Comparison of ENCODE assay signal across 27 cellular contexts in the genomic region with DNA sequence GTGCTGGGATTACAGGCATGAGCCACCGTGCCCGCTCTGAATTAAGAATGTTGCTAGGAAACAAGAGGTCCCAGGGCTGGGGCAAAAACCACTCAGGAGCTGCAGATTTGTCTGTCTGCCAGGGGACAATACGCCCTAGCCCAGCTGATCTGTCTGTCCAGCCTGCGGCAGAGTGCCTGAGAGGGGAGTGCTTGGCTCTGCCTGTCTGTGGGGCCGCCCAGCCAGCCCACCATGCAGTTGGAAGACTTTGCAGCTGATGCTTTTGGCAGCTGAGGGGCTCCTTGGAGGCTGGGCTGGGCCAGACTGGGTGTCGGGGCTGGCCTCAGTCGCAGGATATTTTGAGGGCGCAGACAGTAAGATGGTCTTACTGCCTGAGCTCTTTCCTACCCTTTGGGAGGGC. TPM values are rescaled to one million over a fixed set of nuclear protein-coding genes. Genes with fewer than 3 reads are reported as not detected.
DNase-seq lines count a peak whose midpoint lies in the region; ATAC-seq, FAIRE-seq and TF ChIP-seq lines count a peak whose summit lies in the region.
"Had no signal": no experiment of that assay in that cellular context is flagged by ENCODE, and none has a peak within 500 bp of the region (broad histone marks: within the 10 kb centered on the region; RNA-seq: fewer than 3 reads in every experiment).

No MANE protein-coding gene starts in this region.

- no peak overlapping the region for H2AFZ ChIP-seq in K562 (ENCODE audit: low read depth, low read length)

- ATAC-seq in K562: peak; percentile 6; the same call in 1 of the 3 replicates
- ATAC-seq: stimulated activated memory B cell treated with anti-CD40 and anti-IgM and Interleukin-4, amounts not matched to agents 10 μg/mL and 1 μg/mL and 100 μg/mL, for 72 hours; upper lobe of right lung had no signal

- H3K4me3 ChIP-seq in K562 (no peak overlapping the region), mesodermal cell (ENCODE audit: extremely low read depth, insufficient read depth, low read length, poor library complexity, severe bottlenecking) (no peak overlapping the region), spleen (no peak overlapping the region), sigmoid colon (no peak overlapping the region)
- H3K4me3 ChIP-seq: MG63, ovary, SK-N-MC, upper lobe of right lung had no signal

- CTCF ChIA-PET in K562 (lab: Yijun Ruan, JAX; ENCODE audit: low intra/inter-chr PET ratio): no interaction called here

- peaks cover 42% of the 10 kb centered on the region for H3K36me3 ChIP-seq in K562 (ENCODE audit: control insufficient read depth, insufficient read depth, low read length)
- H3K36me3 ChIP-seq in mesodermal cell (ENCODE audit: control insufficient read depth, insufficient read depth, low read length): peaks cover 44% of the 10 kb centered on the region
- H3K36me3 ChIP-seq in spleen: peaks cover 7 to 55% (median 42%) of the 10 kb centered on the region in 6 donors
- H3K36me3 ChIP-seq in sigmoid colon: peaks cover 34 to 47% (median 35%) of the 10 kb centered on the region in 4 donors
- H3K36me3 ChIP-seq: ovary had no signal

- no peak overlapping the region for H3K27ac ChIP-seq in K562 (ENCODE audit: extremely low read depth, low read depth, low read length)
- H3K27ac ChIP-seq in mesodermal cell (ENCODE audit: low read depth, low read length, severe bottlenecking): peak overlapping the region; percentile 3
- H3K27ac ChIP-seq in spleen: no peak overlapping the region
- H3K27ac ChIP-seq in sigmoid colon: no peak overlapping the region
- H3K27ac ChIP-seq: C4-2B, ovary, SK-N-MC, upper lobe of right lung had no signal

- DNase-seq in K562 (ENCODE audit: extremely low read depth in 1 of 4, low spot score in 3 of 4) (no peak), fibroblast of the conjunctiva (ENCODE audit: low read depth) (peak; percentile 29), spleen (peak; percentile 61), iPS-NIHi7 (ENCODE audit: extremely low spot score) (no peak), sigmoid colon (no peak), NK-92 (lab: John Stamatoyannopoulos, UW; ENCODE audit: unreplicated experiment) (no peak)
- DNase-seq: activated CD4-positive, alpha-beta memory T cell treated with anti-CD3 and anti-CD28 coated beads, Interleukin-2, amount 10 ng/mL, durations not matched to agents 7 days and 5 days; activated CD4-positive, CD25-positive, alpha-beta regulatory T cell treated with anti-CD3 and anti-CD28 coated beads, Interleukin-2, amount 50 U/mL, for 72 hours; Caco-2; central memory CD4-positive, alpha-beta T cell; dermis blood vessel endothelial cell; DMS79 treated with DMSO at 0.1 percent for 48 hours; MG63; naive B cell; NCI-H2081; NCI-H748 treated with DMSO at 0.1 percent for 48 hours; retina; RPMI8226; stimulated activated CD4-positive, alpha-beta T cell treated with anti-CD3 and anti-CD28 coated beads, Interleukin-4, amount 100 ng/mL, for 24 hours; upper lobe of right lung had no signal

- no peak overlapping the region for H3K4me2 ChIP-seq in K562 (ENCODE audit: insufficient read depth, low read length)

- in situ Hi-C loops in K562 (cut with MboI): no loop called here

- H3K4me1 ChIP-seq in K562 (replicated peaks in 1 of 2; ENCODE audit: control insufficient read depth in 2 of 2, insufficient read depth in 2 of 2, low read length in 2 of 2) (peaks cover 0 to 14% of the 10 kb centered on the region in 2 experiments; a peak in 1 of 5 replicates), mesodermal cell (ENCODE audit: control insufficient read depth, insufficient read depth, low read length, poor library complexity, severe bottlenecking) (no peaks in the 10 kb centered on the region), spleen (peaks cover 0 to 14% (median under 1%) of the 10 kb centered on the region in 6 donors), sigmoid colon (peaks cover 0 to 14% (median 6%) of the 10 kb centered on the region in 4 donors)
- H3K4me1 ChIP-seq: Caco-2, upper lobe of right lung had no signal

- WGBS in K562 (ENCODE audit: insufficient coverage, low coverage, missing lambda C conversion rate): 88% methylated on average over 8 of the region's 8 CpGs
- WGBS in mesodermal cell (ENCODE audit: insufficient coverage in 2 of 2), 2 experiments: 92 to 95% methylated on average over 8 of the region's 8 CpGs
- WGBS in spleen, 5 donors: 83 to 92% (median 90%) methylated on average over 4 to 8 of the region's 8 CpGs
- WGBS in sigmoid colon, 2 donors: 91 to 92% methylated on average over 8 of the region's 8 CpGs

- no peaks in the 10 kb centered on the region for H3K9me1 ChIP-seq in K562 (ENCODE audit: control insufficient read depth, insufficient read depth, low read length)

- peaks cover 7% of the 10 kb centered on the region; the same call in 1 of the 3 replicates for H3K79me2 ChIP-seq in K562 (ENCODE audit: control insufficient read depth, insufficient read depth, low read length)

- POLR2A ChIA-PET in K562 (lab: Yijun Ruan, JAX): interaction anchor here (0.9 to 4.2 kb wide), 9 partner anchors 8 to 35 kb away, joined by 3 to 35 read pairs (median 4); a partner anchor contains a TSS

- BruUV-seq in K562 (replicated peaks; lab: Mats Ljungman, UMichigan): no TSS peak

- H3K27me3 ChIP-seq in K562 (ENCODE audit: control insufficient read depth in 2 of 2, insufficient read depth in 2 of 2, low read length in 2 of 2): no peaks in the 10 kb centered on the region
- peaks cover 0 to 16% (median 0%) of the 10 kb centered on the region in 7 donors for H3K27me3 ChIP-seq in spleen (replicated peaks in 1 of 7)
- peaks cover 0 to 14% (median 8%) of the 10 kb centered on the region in 3 donors for H3K27me3 ChIP-seq in sigmoid colon
- H3K27me3 ChIP-seq: MG63, ovary had no signal

- TF ChIP-seq RAD21 in K562 (CRISPR knock-in tag; conservative IDR thresholded peaks at IDR 0.05 in 1 of 2, IDR thresholded peaks at IDR 0.05 in 1 of 2): no peak

- no peak for TF ChIP-seq CTCF in K562 (IDR thresholded peaks at IDR 0.05 in 2 of 3, conservative IDR thresholded peaks at IDR 0.05 in 1 of 3; ENCODE audit: insufficient read depth in 2 of 3, low read depth in 1 of 3, low read length in 3 of 3)
- no peak for TF ChIP-seq CTCF in spleen (IDR thresholded peaks at IDR 0.05 in 8 of 11, conservative IDR thresholded peaks at IDR 0.05 in 3 of 11)
- no peak for TF ChIP-seq CTCF in sigmoid colon (IDR thresholded peaks at IDR 0.05)

- intact Hi-C loops in K562 (cut with micrococcal nuclease): no loop called here
- intact Hi-C loops in spleen (cut with DNase I; ENCODE audit: low total_unique reads): no loop called here
- intact Hi-C loops in sigmoid colon (cut with DNase I): no loop called here

- H4K20me1 ChIP-seq in K562 (replicated peaks; ENCODE audit: control insufficient read depth, insufficient read depth, low read length): no peaks in the 10 kb centered on the region

- no peak for TF ChIP-seq POLR2A in K562 (conservative IDR thresholded peaks at IDR 0.05)
- TF ChIP-seq POLR2A in spleen (IDR thresholded peaks at IDR 0.05): no peak
- no peak for TF ChIP-seq POLR2A in sigmoid colon (IDR thresholded peaks at IDR 0.05)

- H3K9me3 ChIP-seq in K562 (replicated peaks; ENCODE audit: control insufficient read depth, insufficient read depth, low read depth, low read length): no peaks in the 10 kb centered on the region
- no peaks in the 10 kb centered on the region for H3K9me3 ChIP-seq in mesodermal cell (ENCODE audit: control insufficient read depth, low read length)
- H3K9me3 ChIP-seq in spleen: no peaks in the 10 kb centered on the region
- H3K9me3 ChIP-seq in sigmoid colon: no peaks in the 10 kb centered on the region
- H3K9me3 ChIP-seq: Caco-2, MG63, ovary, upper lobe of right lung had no signal

- FAIRE-seq in K562 (lab: Jason Lieb, UNC): no peak

- TF ChIP-seq EP300 in K562 (IDR thresholded peaks at IDR 0.05; ENCODE audit: low read length) (no peak), sigmoid colon (IDR thresholded peaks at IDR 0.05) (no peak)

- H3K9ac ChIP-seq in K562 (ENCODE audit: insufficient read depth in 1 of 2, low read depth in 2 of 2, low read length in 2 of 2): peak overlapping the region in 1 of 2 experiments; percentile 52; a peak in 2 of 4 replicates

RNA-seq across cellular contexts. Expression of a gene that starts 0.4 kb away (rescaled TPM):
- 0.49 and 0.51 TPM in 2 replicates for total RNA-seq in K562 (2011; cell fraction: chromatin; rRNA removed; ENCODE audit: low replicate concordance)
- total RNA-seq in K562 (2011; cell fraction: nucleolus; rRNA removed): 0.26 and 0.50 TPM in 2 replicates
- 0.61 TPM in 1 of 2 replicates, not detected in the other for total RNA-seq in K562 (2011; cell fraction: nucleoplasm; rRNA removed)
- total RNA-seq in K562 (2014; rRNA removed) (0.14 TPM in 1 of 2 replicates, not detected in the other), K562 (2014; rRNA removed; fragmentation: Illumina TruSeq; extraction: Trizol) (not detected in 2 replicates), K562 (2015; rRNA removed; fragmentation: Illumina TruSeq; extraction: Trizol) (not detected in 2 replicates), K562 (2021) (not detected in 2 replicates), spleen (not detected), sigmoid colon (1 to 10 TPM in 1 of 4 donors, under 1 TPM in 2, not detected in 1; 0.36 to 1.4 (median 0.41) TPM)
- polyA plus RNA-seq in K562 (2011; rRNA removed) (not detected in 2 replicates), K562 (2014; fragmentation: Illumina TruSeq; extraction: Trizol) (not detected in 2 replicates), K562 (2014; fragmentation: Nextera tagmentation; extraction: Ambion mirVana) (not detected), K562 (2014; rRNA removed) (0.05 TPM in 1 of 2 replicates, not detected in the other), spleen (under 1 TPM in 2 of 3 donors, not detected in 1; 0.07 to 0.22 TPM), sigmoid colon (under 1 TPM in 2 of 3 donors, not detected in 1; 0.12 to 0.60 TPM)
- not detected in 2 replicates for polyA plus RNA-seq in K562 (2011; cell fraction: cytosol; rRNA removed)
- 0.51 TPM in 1 of 2 replicates, not detected in the other for polyA plus RNA-seq in K562 (2011; cell fraction: nucleus; rRNA removed)
- not detected in 2 replicates for polyA plus RNA-seq in K562 (2012)
- 0.14 TPM in 1 of 2 replicates, not detected in the other for polyA minus RNA-seq in K562 (2011; rRNA and poly(A)+ RNA removed)
- polyA minus RNA-seq in K562 (2011; cell fraction: cytosol; rRNA and poly(A)+ RNA removed): not detected in 2 replicates
- 0.13 and 0.44 TPM in 2 replicates for polyA minus RNA-seq in K562 (2011; cell fraction: nucleus; rRNA and poly(A)+ RNA removed)
- not detected for polyA plus RNA-seq in mesodermal cell (2013, experiment 1 of 2)
- polyA plus RNA-seq in mesodermal cell (2013, experiment 2 of 2): not detected
- total RNA-seq: Caco-2, dermis blood vessel endothelial cell, fibroblast of lung, HT-29, ovary, upper lobe of right lung had no signal
- polyA plus RNA-seq: fibroblast of lung had no signal

RNA-seq across cellular contexts. Expression of a gene that starts 7.2 kb away (rescaled TPM):
- 228 and 279 TPM in 2 replicates for total RNA-seq in K562 (2011; cell fraction: chromatin; rRNA removed; ENCODE audit: low replicate concordance)
- total RNA-seq in K562 (2011; cell fraction: nucleolus; rRNA removed): 212 and 223 TPM in 2 replicates
- total RNA-seq in K562 (2011; cell fraction: nucleoplasm; rRNA removed): 239 and 241 TPM in 2 replicates
- 203 and 207 TPM in 2 replicates for total RNA-seq in K562 (2014; rRNA removed)
- 191 and 192 TPM in 2 replicates for total RNA-seq in K562 (2014; rRNA removed; fragmentation: Illumina TruSeq; extraction: Trizol)
- 190 and 191 TPM in 2 replicates for total RNA-seq in K562 (2015; rRNA removed; fragmentation: Illumina TruSeq; extraction: Trizol)
- 229 and 238 TPM in 2 replicates for total RNA-seq in K562 (2021)
- 302 and 343 TPM in 2 replicates for polyA plus RNA-seq in K562 (2011; rRNA removed)
- 353 and 764 TPM in 2 replicates for polyA plus RNA-seq in K562 (2011; cell fraction: cytosol; rRNA removed)
- 319 and 323 TPM in 2 replicates for polyA plus RNA-seq in K562 (2011; cell fraction: nucleus; rRNA removed)
- polyA plus RNA-seq in K562 (2012): 137 and 179 TPM in 2 replicates
- polyA plus RNA-seq in K562 (2014; fragmentation: Illumina TruSeq; extraction: Trizol): 194 and 197 TPM in 2 replicates
- 10 to 100 TPM; 38.7 to 82.3 TPM for polyA plus RNA-seq in K562 (2014; fragmentation: Nextera tagmentation; extraction: Ambion mirVana)
- polyA plus RNA-seq in K562 (2014; rRNA removed): 341 and 353 TPM in 2 replicates
- 180 and 229 TPM in 2 replicates for polyA minus RNA-seq in K562 (2011; rRNA and poly(A)+ RNA removed)
- 60.6 and 66.6 TPM in 2 replicates for polyA minus RNA-seq in K562 (2011; cell fraction: cytosol; rRNA and poly(A)+ RNA removed)
- polyA minus RNA-seq in K562 (2011; cell fraction: nucleus; rRNA and poly(A)+ RNA removed): 57.1 and 90.0 TPM in 2 replicates
- polyA plus RNA-seq in mesodermal cell (2013, experiment 1 of 2): 129 TPM
- 91.7 TPM for polyA plus RNA-seq in mesodermal cell (2013, experiment 2 of 2)
- total RNA-seq in spleen: 10 to 100 TPM; 53.1 to 76.7 (median 68.5) TPM
- 100 to 1,000 TPM; 122 to 141 (median 137) TPM for polyA plus RNA-seq in spleen
- total RNA-seq in sigmoid colon: 100 to 1,000 TPM in 2 of 4 donors, 10 to 100 TPM in 2; 74.4 to 106 (median 91.7) TPM
- 100 to 1,000 TPM; 229 to 323 (median 268) TPM for polyA plus RNA-seq in sigmoid colon

RNA-seq across cellular contexts. Expression of a gene that starts 7.3 kb away (rescaled TPM):
- 9.0 and 15.8 TPM in 2 replicates for total RNA-seq in K562 (2011; cell fraction: chromatin; rRNA removed; ENCODE audit: low replicate concordance)
- total RNA-seq in K562 (2011; cell fraction: nucleolus; rRNA removed): 11.7 and 13.2 TPM in 2 replicates
- total RNA-seq in K562 (2011; cell fraction: nucleoplasm; rRNA removed): 11.6 and 13.4 TPM in 2 replicates
- 9.1 and 11.2 TPM in 2 replicates for total RNA-seq in K562 (2014; rRNA removed)
- 13.6 TPM in 2 replicates for total RNA-seq in K562 (2014; rRNA removed; fragmentation: Illumina TruSeq; extraction: Trizol)
- 13.3 and 13.6 TPM in 2 replicates for total RNA-seq in K562 (2015; rRNA removed; fragmentation: Illumina TruSeq; extraction: Trizol)
- 11.0 and 12.9 TPM in 2 replicates for total RNA-seq in K562 (2021)
- 16.9 and 18.2 TPM in 2 replicates for polyA plus RNA-seq in K562 (2011; rRNA removed)
- polyA plus RNA-seq in K562 (2011; cell fraction: cytosol; rRNA removed): 16.9 and 19.8 TPM in 2 replicates
- polyA plus RNA-seq in K562 (2011; cell fraction: nucleus; rRNA removed): 6.6 and 9.4 TPM in 2 replicates
- polyA plus RNA-seq in K562 (2012): 9.4 and 13.6 TPM in 2 replicates
- polyA plus RNA-seq in K562 (2014; fragmentation: Illumina TruSeq; extraction: Trizol): 13.0 and 13.1 TPM in 2 replicates
- polyA plus RNA-seq in K562 (2014; fragmentation: Nextera tagmentation; extraction: Ambion mirVana): 10 to 100 TPM; 30.1 to 33.9 TPM
- 7.0 and 10.1 TPM in 2 replicates for polyA plus RNA-seq in K562 (2014; rRNA removed)
- polyA minus RNA-seq in K562 (2011; rRNA and poly(A)+ RNA removed): 21.9 and 23.1 TPM in 2 replicates
- polyA minus RNA-seq in K562 (2011; cell fraction: cytosol; rRNA and poly(A)+ RNA removed): 8.3 and 9.2 TPM in 2 replicates
- polyA minus RNA-seq in K562 (2011; cell fraction: nucleus; rRNA and poly(A)+ RNA removed): 5.4 and 10.0 TPM in 2 replicates
- polyA plus RNA-seq in mesodermal cell (2013, experiment 1 of 2): 11.2 TPM
- 9.7 TPM for polyA plus RNA-seq in mesodermal cell (2013, experiment 2 of 2)
- 10 to 100 TPM; 14.3 to 22.4 (median 19.4) TPM for total RNA-seq in spleen
- 10 to 100 TPM in 1 of 3 donors, 1 to 10 TPM in 2; 8.7 to 13.3 (median 9.7) TPM for polyA plus RNA-seq in spleen
- 10 to 100 TPM; 13.3 to 29.9 (median 23.5) TPM for total RNA-seq in sigmoid colon
- polyA plus RNA-seq in sigmoid colon: 10 to 100 TPM; 11.3 to 15.9 (median 12.6) TPM

RNA-seq across cellular contexts. Expression of a gene that starts 8.2 kb away (rescaled TPM):
- total RNA-seq in K562 (2011; cell fraction: chromatin; rRNA removed; ENCODE audit: low replicate concordance): not detected in 2 replicates
- not detected in 2 replicates for total RNA-seq in K562 (2011; cell fraction: nucleolus; rRNA removed)
- not detected in 2 replicates for total RNA-seq in K562 (2011; cell fraction: nucleoplasm; rRNA removed)
- total RNA-seq in K562 (2014; rRNA removed) (not detected in 2 replicates), K562 (2014; rRNA removed; fragmentation: Illumina TruSeq; extraction: Trizol) (not detected in 2 replicates), K562 (2015; rRNA removed; fragmentation: Illumina TruSeq; extraction: Trizol) (not detected in 2 replicates), K562 (2021) (not detected in 2 replicates), spleen (1 to 10 TPM in 2 of 7 donors, under 1 TPM in 5; 0.41 to 2.5 (median 0.93) TPM), sigmoid colon (10 to 100 TPM in 1 of 4 donors, 1 to 10 TPM in 3; 6.1 to 15.5 (median 6.5) TPM)
- polyA plus RNA-seq in K562 (2011; rRNA removed) (not detected in 2 replicates), K562 (2014; fragmentation: Illumina TruSeq; extraction: Trizol) (not detected in 2 replicates), K562 (2014; fragmentation: Nextera tagmentation; extraction: Ambion mirVana) (not detected), K562 (2014; rRNA removed) (not detected in 2 replicates), spleen (1 to 10 TPM; 1.6 to 1.9 (median 1.8) TPM), sigmoid colon (1 to 10 TPM in 2 of 3 donors, not detected in 1; 1.3 to 1.8 TPM)
- polyA plus RNA-seq in K562 (2011; cell fraction: cytosol; rRNA removed): not detected in 2 replicates
- polyA plus RNA-seq in K562 (2011; cell fraction: nucleus; rRNA removed): not detected in 2 replicates
- not detected in 2 replicates for polyA plus RNA-seq in K562 (2012)
- not detected in 2 replicates for polyA minus RNA-seq in K562 (2011; rRNA and poly(A)+ RNA removed)
- polyA minus RNA-seq in K562 (2011; cell fraction: cytosol; rRNA and poly(A)+ RNA removed): not detected in 2 replicates
- polyA minus RNA-seq in K562 (2011; cell fraction: nucleus; rRNA and poly(A)+ RNA removed): not detected in 2 replicates
- polyA plus RNA-seq in mesodermal cell (2013, experiment 1 of 2): 6.3 TPM
- polyA plus RNA-seq in mesodermal cell (2013, experiment 2 of 2): 2.7 TPM
- total RNA-seq: HT-29 had no signal
- polyA plus RNA-seq: fibroblast of lung had no signal

RNA-seq across cellular contexts. Expression of a gene that starts 20.6 kb away (rescaled TPM):
- 24.4 and 29.4 TPM in 2 replicates for total RNA-seq in K562 (2011; cell fraction: chromatin; rRNA removed; ENCODE audit: low replicate concordance)
- total RNA-seq in K562 (2011; cell fraction: nucleolus; rRNA removed): 46.2 and 48.8 TPM in 2 replicates
- 40.4 and 62.1 TPM in 2 replicates for total RNA-seq in K562 (2011; cell fraction: nucleoplasm; rRNA removed)
- total RNA-seq in K562 (2014; rRNA removed): 140 and 146 TPM in 2 replicates
- total RNA-seq in K562 (2014; rRNA removed; fragmentation: Illumina TruSeq; extraction: Trizol): 59.3 and 60.4 TPM in 2 replicates
- total RNA-seq in K562 (2015; rRNA removed; fragmentation: Illumina TruSeq; extraction: Trizol): 61.2 and 65.3 TPM in 2 replicates
- total RNA-seq in K562 (2021): 67.2 and 83.6 TPM in 2 replicates
- 69.8 and 80.0 TPM in 2 replicates for polyA plus RNA-seq in K562 (2011; rRNA removed)
- polyA plus RNA-seq in K562 (2011; cell fraction: cytosol; rRNA removed): 103 and 173 TPM in 2 replicates
- polyA plus RNA-seq in K562 (2011; cell fraction: nucleus; rRNA removed): 29.7 and 32.6 TPM in 2 replicates
- polyA plus RNA-seq in K562 (2012): 73.7 and 80.8 TPM in 2 replicates
- polyA plus RNA-seq in K562 (2014; fragmentation: Illumina TruSeq; extraction: Trizol): 66.6 and 73.1 TPM in 2 replicates
- 10 to 100 TPM; 10.4 to 16.5 TPM for polyA plus RNA-seq in K562 (2014; fragmentation: Nextera tagmentation; extraction: Ambion mirVana)
- 109 and 144 TPM in 2 replicates for polyA plus RNA-seq in K562 (2014; rRNA removed)
- polyA minus RNA-seq in K562 (2011; rRNA and poly(A)+ RNA removed): 31.1 and 36.7 TPM in 2 replicates
- 23.8 and 30.2 TPM in 2 replicates for polyA minus RNA-seq in K562 (2011; cell fraction: cytosol; rRNA and poly(A)+ RNA removed)
- polyA minus RNA-seq in K562 (2011; cell fraction: nucleus; rRNA and poly(A)+ RNA removed): 18.9 and 21.1 TPM in 2 replicates
- 61.2 TPM for polyA plus RNA-seq in mesodermal cell (2013, experiment 1 of 2)
- 51.3 TPM for polyA plus RNA-seq in mesodermal cell (2013, experiment 2 of 2)
- total RNA-seq in spleen: 100 to 1,000 TPM in 1 of 7 donors, 10 to 100 TPM in 6; 26.1 to 101 (median 30.6) TPM
- polyA plus RNA-seq in spleen: 10 to 100 TPM; 40.9 to 55.2 (median 47.4) TPM
- 100 to 1,000 TPM in 3 of 4 donors, 10 to 100 TPM in 1; 100.0 to 152 (median 130) TPM for total RNA-seq in sigmoid colon
- 10 to 100 TPM; 31.0 to 43.1 (median 37.2) TPM for polyA plus RNA-seq in sigmoid colon

Comparison
In these comparisons a context has a peak if more than half of its experiments do, and no peak if none do; other contexts are left out.
1. DNase-seq: peak in fibroblast of the conjunctiva (single experiment) and spleen (single experiment); none in K562 (0 of 4), iPS-NIHi7 (single experiment), sigmoid colon (single experiment) and NK-92 (single experiment).